ENCODE assay signal across 8 cellular contexts in genomic region chr7:64887756-64888508, GRCh38. TPM values are rescaled to one million over a fixed set of nuclear protein-coding genes. Genes with fewer than 3 reads are reported as not detected.
DNase-seq lines count a peak whose midpoint lies in the region; ATAC-seq and TF ChIP-seq lines count a peak whose summit lies in the region.

No MANE protein-coding gene starts in this region.

- no peak overlapping the region for H3K27ac ChIP-seq in PC-3 (ENCODE audit: low read length)

- H3K27me3 ChIP-seq in PC-3 (ENCODE audit: low read length): no peaks in the 10 kb centered on the region

- H3K4me3 ChIP-seq in GM12865 (ENCODE audit: low read depth, low read length) (no peak overlapping the region), PC-3 (ENCODE audit: low read length) (no peak overlapping the region)

- ATAC-seq in PC-3: no peak
- ATAC-seq in HG02610 (IDR thresholded peaks at IDR 0.05; ENCODE audit: unreplicated experiment): no peak

- POLR2A ChIA-PET in PC-3 (lab: Charles Lee; ENCODE audit: unreplicated experiment): no interaction called here

- H3K4me1 ChIP-seq in PC-3 (ENCODE audit: insufficient read depth, low read length): no peaks in the 10 kb centered on the region

- no peak overlapping the region for H3K9ac ChIP-seq in PC-3 (ENCODE audit: low read length)

- H3K9me2 ChIP-seq in PC-3 (replicated peaks; ENCODE audit: low read length): no peaks in the 10 kb centered on the region

- DNase-seq in GM12865 (ENCODE audit: low read depth): no peak
- no peak for DNase-seq in PC-3
- DNase-seq in central memory CD4-positive, alpha-beta T cell: peak; percentile 16
- DNase-seq in left kidney (ENCODE audit: low read depth, low spot score): peak; percentile 77
- peak; percentile 37 to 41 for DNase-seq in stimulated activated CD4-positive, alpha-beta T cell treated with anti-CD3 and anti-CD28 coated beads, Interleukin-4, amount 100 ng/mL, for 48 hours (ENCODE audit: low read depth in 2 of 2)
- DNase-seq in NCI-H345 treated with DMSO at 0.1 percent for 48 hours (lab: John Stamatoyannopoulos, UW; ENCODE audit: unreplicated experiment): no peak
- no peak for DNase-seq in A172 (ENCODE audit: low spot score)

- H3K9me3 ChIP-seq in PC-3 (ENCODE audit: low read length): no peaks in the 10 kb centered on the region

- CTCF ChIA-PET in PC-3 (lab: Charles Lee): no interaction called here

- H3F3A ChIP-seq in PC-3 (ENCODE audit: low read length, unreplicated experiment): no peaks in the 10 kb centered on the region

- no peaks in the 10 kb centered on the region for H4K20me1 ChIP-seq in PC-3 (ENCODE audit: low read length)

- no peaks in the 10 kb centered on the region for H3K79me2 ChIP-seq in PC-3 (ENCODE audit: low read length)

- TF ChIP-seq CTCF in GM12865 (IDR thresholded peaks at IDR 0.05; ENCODE audit: insufficient read depth, low read depth, low read length, missing control alignments) (peak; percentile 13), PC-3 (conservative IDR thresholded peaks at IDR 0.05; ENCODE audit: low read depth, low read length) (0 out of 2 replicates have a peak, but pooled peaks have one; percentile 25)

- no TSS peak for BruUV-seq in PC-3 (replicated peaks; lab: Mats Ljungman, UMichigan)

- no peaks in the 10 kb centered on the region for H3K36me3 ChIP-seq in PC-3 (ENCODE audit: low read depth, low read length)

- intact Hi-C loops in PC-3 (cut with micrococcal nuclease): no loop called here

- no peak overlapping the region for H3K4me2 ChIP-seq in PC-3 (ENCODE audit: low read length)

- H2AFZ ChIP-seq in PC-3 (ENCODE audit: low read length): no peak overlapping the region

RNA-seq across cellular contexts. Expression of gene ZNF273, which starts 15.1 kb away (rescaled TPM):
- 5.7 and 7.6 TPM in 2 replicates for total RNA-seq in PC-3 (2014; rRNA removed)
- 17.1 and 18.0 TPM in 2 replicates for total RNA-seq in A172 (2014; rRNA removed; shearing (Covaris generic))

Comparison
In these comparisons a context has a peak if more than half of its experiments do, and no peak if none do; other contexts are left out.
1. DNase-seq: peak in central memory CD4-positive, alpha-beta T cell (single experiment), left kidney (single experiment) and stimulated activated CD4-positive, alpha-beta T cell treated with anti-CD3 and anti-CD28 coated beads, Interleukin-4, amount 100 ng/mL, for 48 hours (2 of 2); none in GM12865 (single experiment), PC-3 (single experiment), NCI-H345 treated with DMSO at 0.1 percent for 48 hours (single experiment) and A172 (single experiment).